In the genomic region with DNA sequence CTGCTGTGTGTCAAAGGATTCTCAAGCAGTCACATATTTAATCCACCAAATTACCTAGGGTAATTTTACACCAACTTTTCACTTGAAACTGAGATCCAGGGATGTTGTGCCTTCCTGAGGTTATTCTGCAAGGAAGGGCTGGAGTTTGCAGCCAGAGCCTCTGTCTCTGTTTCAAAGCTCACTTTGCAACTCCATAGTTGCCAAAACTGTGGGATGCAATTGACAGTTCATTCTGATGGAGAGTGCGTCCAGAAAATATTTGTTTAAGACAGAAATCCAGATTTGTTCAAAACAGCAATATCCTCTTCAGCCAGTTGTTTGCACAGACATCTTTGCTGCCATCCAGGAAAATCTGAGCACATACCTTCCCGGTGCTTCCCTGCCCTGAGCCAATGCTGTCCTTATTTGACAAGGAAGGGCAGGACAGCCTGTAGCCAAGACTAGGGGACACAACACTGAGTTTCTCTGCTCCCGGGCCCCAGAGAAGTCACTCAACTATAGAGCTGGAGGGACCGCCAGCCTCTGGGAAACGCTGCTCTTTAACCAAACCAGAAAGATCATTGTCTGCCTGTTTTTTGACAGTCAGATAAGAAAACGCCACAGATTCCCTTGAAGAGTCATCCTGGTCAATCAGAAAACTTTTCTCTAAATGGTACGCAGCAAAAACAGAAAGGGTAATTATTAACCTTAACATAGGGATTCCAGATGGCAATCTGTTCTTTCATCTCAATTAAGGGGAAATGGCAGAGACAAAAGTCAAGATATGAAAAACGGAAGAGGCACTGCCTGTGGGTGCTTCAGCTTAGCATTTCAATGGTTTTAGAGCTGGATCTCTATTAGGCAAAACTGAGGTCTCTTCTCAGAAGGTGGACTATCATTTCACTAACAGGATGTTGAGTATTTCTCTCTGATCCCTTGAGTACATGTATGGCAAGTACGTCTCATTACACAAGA, we compare ENCODE assay signal across 23 cellular contexts.
DNase-seq lines count a peak whose midpoint lies in the region; ATAC-seq and TF ChIP-seq lines count a peak whose summit lies in the region.
"Had no signal": no experiment of that assay in that cellular context is flagged by ENCODE, and none has a peak within 500 bp of the region (broad histone marks: within the 10 kb centered on the region; RNA-seq: fewer than 3 reads in every experiment).

No MANE protein-coding gene starts in this region.

- TF ChIP-seq RAD21 in liver (IDR thresholded peaks at IDR 0.05): peak; percentile 9 to 15

- 26% methylated on average over 7 to 9 of the region's 9 CpGs for WGBS in endodermal cell (ENCODE audit: insufficient coverage in 1 of 2, insufficient read length in 1 of 2), 2 experiments
- WGBS in liver: 16% methylated on average over 9 of the region's 9 CpGs

- no peaks in the 10 kb centered on the region for H3K9me3 Mint-ChIP-seq in endodermal cell
- no peaks in the 10 kb centered on the region for H3K9me3 Mint-ChIP-seq in activated CD4-positive, alpha-beta memory T cell treated with anti-CD3 and anti-CD28 coated beads, Interleukin-2, amount 10 ng/mL, durations not matched to agents 7 days and 5 days
- H3K9me3 Mint-ChIP-seq in activated T-helper 17 cell treated with anti-CD3 and anti-CD28 coated beads, Interleukin-2, amount 50 U/mL, for 72 hours: no peaks in the 10 kb centered on the region
- H3K9me3 Mint-ChIP-seq: activated CD4-positive, alpha-beta T cell treated with anti-CD3 and anti-CD28 coated beads, Interleukin-2, amount 10 ng/mL, durations not matched to agents 24 days and 14 days; activated T-helper 2 cell treated with anti-CD3 and anti-CD28 coated beads, Interferon-gamma antibody, Interleukin-2, Interleukin-4, amounts not matched to agents 10 μg/mL and 5 μg/mL and 100 μg/mL, durations not matched to agents 14 hours and 24 hours and 36 hours; stimulated activated effector memory CD8-positive, alpha-beta T cell treated with anti-CD3 and anti-CD28 coated beads, Interleukin-12 subunit alpha, Interleukin-12 subunit beta, amount 100 ng/mL, for 72 hours had no signal

- no peaks in the 10 kb centered on the region for H3K27me3 ChIP-seq in endodermal cell (ENCODE audit: control insufficient read depth, insufficient read depth, low read length, poor library complexity, severe bottlenecking)
- no peaks in the 10 kb centered on the region for H3K27me3 ChIP-seq in liver (ENCODE audit: control insufficient read depth in 4 of 4, insufficient read depth in 4 of 4, low read length in 3 of 4)
- H3K27me3 ChIP-seq: BLaER1 treated with 17β-estradiol and CSF1 and Interleukin-3, amounts not matched to agents 10 nM and 100 nM; body of pancreas; sigmoid colon; suprapubic skin; vagina had no signal

- no peak for ATAC-seq in HG03108 (IDR thresholded peaks at IDR 0.05; ENCODE audit: unreplicated experiment)
- no peak for ATAC-seq in activated T-helper 17 cell treated with anti-CD3 and anti-CD28 coated beads, Interleukin-2, amount 50 U/mL, for 72 hours (replicated peaks)
- ATAC-seq: body of pancreas; stimulated activated effector memory CD8-positive, alpha-beta T cell treated with anti-CD3 and anti-CD28 coated beads, Interleukin-12 subunit alpha, Interleukin-12 subunit beta, amount 100 ng/mL, for 72 hours had no signal

- peak overlapping the region; percentile 9 for H3K4me3 Mint-ChIP-seq in endodermal cell
- H3K4me3 Mint-ChIP-seq in activated CD4-positive, alpha-beta memory T cell treated with anti-CD3 and anti-CD28 coated beads, Interleukin-2, amount 10 ng/mL, durations not matched to agents 7 days and 5 days: no peak overlapping the region
- no peak overlapping the region for H3K4me3 Mint-ChIP-seq in activated T-helper 17 cell treated with anti-CD3 and anti-CD28 coated beads, Interleukin-2, amount 50 U/mL, for 72 hours
- H3K4me3 Mint-ChIP-seq: activated CD4-positive, alpha-beta T cell treated with anti-CD3 and anti-CD28 coated beads, Interleukin-2, amount 10 ng/mL, durations not matched to agents 24 days and 14 days; activated naive CD8-positive, alpha-beta T cell treated with anti-CD3 and anti-CD28 coated beads, Interleukin-2, amount 10 ng/mL, durations not matched to agents 7 days and 5 days; stimulated activated effector memory CD8-positive, alpha-beta T cell treated with anti-CD3 and anti-CD28 coated beads, Interleukin-12 subunit alpha, Interleukin-12 subunit beta, amount 100 ng/mL, for 72 hours had no signal

- no peak for TF ChIP-seq CTCF in 22Rv1 (IDR thresholded peaks at IDR 0.05)
- TF ChIP-seq CTCF in endodermal cell (conservative IDR thresholded peaks at IDR 0.05): no peak
- no peak for TF ChIP-seq CTCF in liver (IDR thresholded peaks at IDR 0.05; ENCODE audit: low read depth, low read length, missing input control)

- H3K4me3 ChIP-seq in endodermal cell (ENCODE audit: low read length) (no peak overlapping the region), liver (ENCODE audit: low read depth in 1 of 3, low read length in 3 of 3) (peak overlapping the region in 1 of 3 donors; percentile 16)
- H3K4me3 ChIP-seq: BLaER1 treated with 17β-estradiol and CSF1 and Interleukin-3, amounts not matched to agents 10 nM and 100 nM; body of pancreas; lung; sigmoid colon; suprapubic skin; vagina had no signal

- no peaks in the 10 kb centered on the region for H3K36me3 Mint-ChIP-seq in endodermal cell (ENCODE audit: low read depth)
- no peaks in the 10 kb centered on the region for H3K36me3 Mint-ChIP-seq in activated CD4-positive, alpha-beta memory T cell treated with anti-CD3 and anti-CD28 coated beads, Interleukin-2, amount 10 ng/mL, durations not matched to agents 7 days and 5 days (ENCODE audit: low read depth)
- H3K36me3 Mint-ChIP-seq in activated T-helper 17 cell treated with anti-CD3 and anti-CD28 coated beads, Interleukin-2, amount 50 U/mL, for 72 hours (ENCODE audit: low read depth): no peaks in the 10 kb centered on the region
- H3K36me3 Mint-ChIP-seq: activated naive CD8-positive, alpha-beta T cell treated with anti-CD3 and anti-CD28 coated beads, Interleukin-2, amount 10 ng/mL, durations not matched to agents 7 days and 5 days; stimulated activated effector memory CD8-positive, alpha-beta T cell treated with anti-CD3 and anti-CD28 coated beads, Interleukin-12 subunit alpha, Interleukin-12 subunit beta, amount 100 ng/mL, for 72 hours had no signal

- DNase-seq in LoVo (ENCODE audit: low spot score) (peak; percentile 9), endodermal cell (peak; percentile 74), NCI-H1092 treated with DMSO at 0.1 percent for 48 hours (lab: John Stamatoyannopoulos, UW) (no peak)
- DNase-seq in activated CD4-positive, alpha-beta memory T cell treated with anti-CD3 and anti-CD28 coated beads, Interleukin-2, amount 10 ng/mL, durations not matched to agents 7 days and 5 days: no peak
- DNase-seq: activated CD4-positive, alpha-beta T cell treated with anti-CD3 and anti-CD28 coated beads, Interleukin-2, amount 10 ng/mL, durations not matched to agents 24 days and 14 days; activated naive CD8-positive, alpha-beta T cell treated with anti-CD3 and anti-CD28 coated beads, Interleukin-2, amount 10 ng/mL, durations not matched to agents 7 days and 5 days; body of pancreas; NCI-H1417; NCI-H2107; NCI-H524 treated with DMSO at 0.1 percent for 48 hours; sigmoid colon; SW 1271 had no signal

- H3K36me3 ChIP-seq in endodermal cell (ENCODE audit: control insufficient read depth, insufficient read depth, low read length) (no peaks in the 10 kb centered on the region), liver (ENCODE audit: control insufficient read depth in 4 of 4, insufficient read depth in 3 of 4, low read depth in 1 of 4, low read length in 3 of 4) (no peaks in the 10 kb centered on the region)
- H3K36me3 ChIP-seq: BLaER1 treated with 17β-estradiol and CSF1 and Interleukin-3, amounts not matched to agents 10 nM and 100 nM; sigmoid colon; suprapubic skin; vagina had no signal

- peak overlapping the region; percentile 70 for H3K27ac Mint-ChIP-seq in endodermal cell
- H3K27ac Mint-ChIP-seq in activated CD4-positive, alpha-beta memory T cell treated with anti-CD3 and anti-CD28 coated beads, Interleukin-2, amount 10 ng/mL, durations not matched to agents 7 days and 5 days: no peak overlapping the region
- no peak overlapping the region for H3K27ac Mint-ChIP-seq in activated T-helper 17 cell treated with anti-CD3 and anti-CD28 coated beads, Interleukin-2, amount 50 U/mL, for 72 hours
- H3K27ac Mint-ChIP-seq: activated CD4-positive, alpha-beta T cell treated with anti-CD3 and anti-CD28 coated beads, Interleukin-2, amount 10 ng/mL, durations not matched to agents 24 days and 14 days; activated naive CD8-positive, alpha-beta T cell treated with anti-CD3 and anti-CD28 coated beads, Interleukin-2, amount 10 ng/mL, durations not matched to agents 7 days and 5 days; activated T-helper 2 cell treated with anti-CD3 and anti-CD28 coated beads, Interferon-gamma antibody, Interleukin-2, Interleukin-4, amounts not matched to agents 10 μg/mL and 5 μg/mL and 100 μg/mL, durations not matched to agents 14 hours and 24 hours and 36 hours; stimulated activated effector memory CD8-positive, alpha-beta T cell treated with anti-CD3 and anti-CD28 coated beads, Interleukin-12 subunit alpha, Interleukin-12 subunit beta, amount 100 ng/mL, for 72 hours had no signal

- peaks cover 24% of the 10 kb centered on the region for H3K4me1 Mint-ChIP-seq in endodermal cell
- H3K4me1 Mint-ChIP-seq in activated CD4-positive, alpha-beta memory T cell treated with anti-CD3 and anti-CD28 coated beads, Interleukin-2, amount 10 ng/mL, durations not matched to agents 7 days and 5 days: no peaks in the 10 kb centered on the region
- H3K4me1 Mint-ChIP-seq in activated T-helper 17 cell treated with anti-CD3 and anti-CD28 coated beads, Interleukin-2, amount 50 U/mL, for 72 hours: no peaks in the 10 kb centered on the region
- H3K4me1 Mint-ChIP-seq: activated CD4-positive, alpha-beta T cell treated with anti-CD3 and anti-CD28 coated beads, Interleukin-2, amount 10 ng/mL, durations not matched to agents 24 days and 14 days; stimulated activated effector memory CD8-positive, alpha-beta T cell treated with anti-CD3 and anti-CD28 coated beads, Interleukin-12 subunit alpha, Interleukin-12 subunit beta, amount 100 ng/mL, for 72 hours had no signal

- H3K27me3 Mint-ChIP-seq in endodermal cell (ENCODE audit: insufficient read depth): no peaks in the 10 kb centered on the region
- peaks cover 2% of the 10 kb centered on the region for H3K27me3 Mint-ChIP-seq in activated CD4-positive, alpha-beta memory T cell treated with anti-CD3 and anti-CD28 coated beads, Interleukin-2, amount 10 ng/mL, durations not matched to agents 7 days and 5 days
- H3K27me3 Mint-ChIP-seq in activated T-helper 17 cell treated with anti-CD3 and anti-CD28 coated beads, Interleukin-2, amount 50 U/mL, for 72 hours: no peaks in the 10 kb centered on the region
- H3K27me3 Mint-ChIP-seq: activated naive CD8-positive, alpha-beta T cell treated with anti-CD3 and anti-CD28 coated beads, Interleukin-2, amount 10 ng/mL, durations not matched to agents 7 days and 5 days had no signal

- H3K9me3 ChIP-seq in endodermal cell (ENCODE audit: control insufficient read depth, low read length) (no peaks in the 10 kb centered on the region), liver (ENCODE audit: control insufficient read depth in 4 of 4, low read length in 3 of 4) (no peaks in the 10 kb centered on the region)
- H3K9me3 ChIP-seq: BLaER1 treated with 17β-estradiol and CSF1 and Interleukin-3, amounts not matched to agents 10 nM and 100 nM; body of pancreas; sigmoid colon; suprapubic skin; vagina had no signal

- H3K4me1 ChIP-seq in endodermal cell (ENCODE audit: control insufficient read depth, insufficient read depth, low read length): peaks cover 8% of the 10 kb centered on the region
- H3K4me1 ChIP-seq in liver (ENCODE audit: control insufficient read depth in 4 of 4, insufficient read depth in 4 of 4, low read length in 3 of 4): peaks cover 0 to 7% (median 0%) of the 10 kb centered on the region in 4 donors
- H3K4me1 ChIP-seq: sigmoid colon, suprapubic skin, vagina had no signal

- H3K9ac ChIP-seq in endodermal cell (ENCODE audit: extremely low read depth, low read length, poor library complexity, severe bottlenecking) (no peak overlapping the region), liver (ENCODE audit: low read depth in 1 of 2, low read length in 2 of 2) (no peak overlapping the region)
- H3K9ac ChIP-seq: BLaER1 treated with 17β-estradiol and CSF1 and Interleukin-3, amounts not matched to agents 10 nM and 100 nM had no signal

- CTCF ChIA-PET in activated CD4-positive, alpha-beta memory T cell treated with anti-CD3 and anti-CD28 coated beads, Interleukin-2, amount 10 ng/mL, durations not matched to agents 7 days and 5 days (lab: Charles Lee): no interaction called here

- H3K27ac ChIP-seq in 22Rv1 (peak overlapping the region; percentile 68), endodermal cell (ENCODE audit: low read depth, low read length) (no peak overlapping the region), liver (ENCODE audit: low read depth in 1 of 2, low read length in 2 of 2) (no peak overlapping the region)
- H3K27ac ChIP-seq: BLaER1 treated with 17β-estradiol and CSF1 and Interleukin-3, amounts not matched to agents 10 nM and 100 nM; body of pancreas; RWPE1; sigmoid colon; suprapubic skin; vagina had no signal

- POLR2A ChIA-PET in activated CD4-positive, alpha-beta memory T cell treated with anti-CD3 and anti-CD28 coated beads, Interleukin-2, amount 10 ng/mL, durations not matched to agents 7 days and 5 days (lab: Charles Lee): no interaction called here

Comparison
In these comparisons a context has a peak if more than half of its experiments do, and no peak if none do; other contexts are left out.
1. DNase-seq: peak in LoVo (single experiment) and endodermal cell (single experiment); none in activated CD4-positive, alpha-beta memory T cell treated with anti-CD3 and anti-CD28 coated beads, Interleukin-2, amount 10 ng/mL, durations not matched to agents 7 days and 5 days (single experiment) and NCI-H1092 treated with DMSO at 0.1 percent for 48 hours (single experiment).